ENCODE assay signal across 13 cellular contexts in the genomic region with DNA sequence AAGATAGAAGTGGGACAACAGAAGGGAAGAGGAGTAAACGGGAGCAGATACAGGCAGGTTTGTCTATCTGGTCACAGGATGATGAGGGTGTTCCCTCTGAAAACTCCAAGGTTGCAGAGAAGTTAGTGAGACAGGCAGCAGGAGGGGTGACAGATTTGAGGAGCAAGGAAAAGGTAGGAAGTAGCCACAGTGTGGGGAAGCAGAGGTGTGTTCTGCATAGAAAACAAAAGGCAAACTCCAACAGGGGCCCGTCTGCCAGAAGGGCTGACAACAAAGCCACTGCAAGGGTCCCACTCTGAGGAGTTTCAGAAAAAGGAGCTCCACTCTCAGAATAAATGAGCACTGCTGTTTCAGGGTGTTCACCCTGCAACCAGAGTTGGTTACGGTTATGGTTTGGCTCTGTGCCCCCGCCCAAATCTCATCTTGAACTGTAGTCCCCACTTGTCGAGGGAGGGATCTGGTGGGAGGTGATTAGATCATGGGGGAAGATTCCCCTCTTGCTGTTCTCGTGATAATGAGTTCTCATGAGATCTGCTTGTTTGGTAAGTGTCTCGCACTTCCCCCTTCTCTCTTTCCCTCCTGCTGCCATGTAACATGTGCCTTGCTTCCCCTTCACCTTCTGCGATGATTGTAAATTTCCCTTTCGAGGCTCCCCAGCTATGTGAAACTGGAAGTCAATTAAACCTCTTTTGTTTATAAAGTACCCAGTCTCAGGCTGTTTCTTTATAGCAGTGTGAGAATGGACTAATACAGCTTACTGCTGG. TPM values are rescaled to one million over a fixed set of nuclear protein-coding genes. Genes with fewer than 3 reads are reported as not detected.
A peak's percentile ranks its signal among the peaks of the same experiment; 100 is the strongest.
DNase-seq lines count a peak whose midpoint lies in the region; ATAC-seq, FAIRE-seq and TF ChIP-seq lines count a peak whose summit lies in the region.
"Had no signal": no experiment of that assay in that cellular context is flagged by ENCODE, and none has a peak within 500 bp of the region (broad histone marks: within the 10 kb centered on the region; RNA-seq: fewer than 3 reads in every experiment).

No MANE protein-coding gene starts in this region.

- H3K4me1 ChIP-seq in HepG2 (ENCODE audit: insufficient read depth, low read length) (peaks cover 87% of the 10 kb centered on the region), right lobe of liver (no peaks in the 10 kb centered on the region), endodermal cell (ENCODE audit: control insufficient read depth, insufficient read depth, low read length) (peaks cover 31% of the 10 kb centered on the region), uterus (no peaks in the 10 kb centered on the region)

- no peaks in the 10 kb centered on the region for H3K27me3 ChIP-seq in HepG2 (ENCODE audit: control insufficient read depth in 1 of 2, insufficient read depth in 2 of 2, low read length in 2 of 2)
- no peaks in the 10 kb centered on the region for H3K27me3 ChIP-seq in right lobe of liver
- no peaks in the 10 kb centered on the region for H3K27me3 ChIP-seq in endodermal cell (ENCODE audit: control insufficient read depth, insufficient read depth, low read length, poor library complexity, severe bottlenecking)
- no peaks in the 10 kb centered on the region for H3K27me3 ChIP-seq in uterus
- H3K27me3 ChIP-seq: hepatocyte had no signal

- DNase-seq in HepG2 (ENCODE audit: low spot score) (no peak), right lobe of liver (no peak), MV-4-11 (lab: John Stamatoyannopoulos, UW) (peak; percentile 74), endodermal cell (peak; percentile 65), uterus (no peak), midbrain (lab: John Stamatoyannopoulos, UW) (no peak), HFFc6 (no peak)
- DNase-seq: NCI-H1436; occipital lobe; stimulated activated CD8-positive, alpha-beta memory T cell treated with anti-CD3 and anti-CD28 coated beads, Interleukin-4, amount 100 ng/mL, for 48 hours had no signal

- no peaks in the 10 kb centered on the region for H3K36me3 Mint-ChIP-seq in endodermal cell (ENCODE audit: low read depth)
- peaks cover 6% of the 10 kb centered on the region; the same call in 1 of the 2 replicates for H3K36me3 Mint-ChIP-seq in HFFc6 (ENCODE audit: low read depth)

- ATAC-seq in HepG2 (no peak), right lobe of liver (no peak)
- no peak for ATAC-seq in activated CD4-positive, CD25-positive, alpha-beta regulatory T cell treated with anti-CD3 and anti-CD28 coated beads, Interleukin-2, amount 50 U/mL, for 24 hours

- no peak for TF ChIP-seq POLR2A in HepG2 (IDR thresholded peaks at IDR 0.05; ENCODE audit: insufficient read depth in 1 of 2, low read depth in 2 of 2, low read length in 2 of 2)
- TF ChIP-seq POLR2A in right lobe of liver (IDR thresholded peaks at IDR 0.05): no peak
- TF ChIP-seq POLR2A in uterus (IDR thresholded peaks at IDR 0.05): no peak

- H3K9me3 Mint-ChIP-seq in endodermal cell: no peaks in the 10 kb centered on the region
- no peaks in the 10 kb centered on the region for H3K9me3 Mint-ChIP-seq in HFFc6

- TF ChIP-seq RAD21 in HepG2 (CRISPR knock-in tag; IDR thresholded peaks at IDR 0.05): no peak

- FAIRE-seq in HepG2 (lab: Jason Lieb, UNC): no peak

- CTCF ChIA-PET in HepG2 (lab: Yijun Ruan, JAX; ENCODE audit: low intra/inter-chr PET ratio, low total read pairs): no interaction called here

- no TSS peak for BruUV-seq in HepG2 (replicated peaks; lab: Mats Ljungman, UMichigan)

- H3K27me3 Mint-ChIP-seq in endodermal cell (ENCODE audit: insufficient read depth) (no peaks in the 10 kb centered on the region), HFFc6 (ENCODE audit: insufficient read depth) (peaks cover 1% of the 10 kb centered on the region; the same call in 1 of the 2 replicates)

- in situ Hi-C loops in HepG2 (cut with HindIII; ENCODE audit: extremely low pct_ligation_motif_present, low pct_unique_long_range_greater_than_20kb): no loop called here

- peak overlapping the region; percentile 6 for H3K27ac Mint-ChIP-seq in endodermal cell
- H3K27ac Mint-ChIP-seq in HFFc6: no peak overlapping the region

- H3K9me3 ChIP-seq in HepG2 (ENCODE audit: low read length) (no peaks in the 10 kb centered on the region), right lobe of liver (no peaks in the 10 kb centered on the region), endodermal cell (ENCODE audit: control insufficient read depth, low read length) (no peaks in the 10 kb centered on the region), uterus (no peaks in the 10 kb centered on the region)

- peaks cover 23% of the 10 kb centered on the region for H3K79me2 ChIP-seq in HepG2 (ENCODE audit: insufficient read depth, low read length)

- TF ChIP-seq EP300 in HepG2 (IDR thresholded peaks at IDR 0.05; ENCODE audit: low read depth in 2 of 2, low read length in 2 of 2) (no peak), HepG2 (CRISPR knock-in tag; IDR thresholded peaks at IDR 0.05; ENCODE audit: borderline replicate concordance) (no peak)

- H4K20me1 ChIP-seq in HepG2 (ENCODE audit: insufficient read depth, low read length): no peaks in the 10 kb centered on the region

- H3K4me3 ChIP-seq in HepG2 (replicated peaks in 1 of 3; ENCODE audit: insufficient read depth in 1 of 3, low read depth in 2 of 3, low read length in 3 of 3) (no peak overlapping the region), right lobe of liver (no peak overlapping the region), endodermal cell (ENCODE audit: low read length) (no peak overlapping the region), uterus (no peak overlapping the region)
- H3K4me3 ChIP-seq: hepatocyte, lung had no signal

- WGBS in HepG2 (ENCODE audit: low lambda C conversion rate): 89% methylated on average over 7 of the region's 9 CpGs
- 28% methylated on average over 7 of the region's 9 CpGs for WGBS in right lobe of liver (ENCODE audit: insufficient coverage, low coverage, low lambda C conversion rate, missing lambda C conversion rate)
- WGBS in endodermal cell (ENCODE audit: insufficient coverage in 1 of 2, insufficient read length in 1 of 2), 2 experiments: 63 to 68% methylated on average over 7 to 9 of the region's 9 CpGs

- H3K36me3 ChIP-seq in HepG2 (replicated peaks in 1 of 2; ENCODE audit: control insufficient read depth in 1 of 2, insufficient read depth in 2 of 2, low read length in 2 of 2) (no peaks in the 10 kb centered on the region), right lobe of liver (no peaks in the 10 kb centered on the region), endodermal cell (ENCODE audit: control insufficient read depth, insufficient read depth, low read length) (no peaks in the 10 kb centered on the region), uterus (no peaks in the 10 kb centered on the region)

- no peak overlapping the region for H2AFZ ChIP-seq in HepG2 (ENCODE audit: low read length)
- H2AFZ ChIP-seq: hepatocyte had no signal

- intact Hi-C loops in HepG2 (cut with micrococcal nuclease; ENCODE audit: unreplicated experiment): no loop called here
- intact Hi-C loops in right lobe of liver (cut with DNase I): no loop called here
- intact Hi-C loops in uterus (cut with DNase I; ENCODE audit: low total_unique reads): no loop called here

- H3K4me1 Mint-ChIP-seq in endodermal cell: peaks cover 76% of the 10 kb centered on the region
- H3K4me1 Mint-ChIP-seq in HFFc6 (ENCODE audit: low read depth): peaks cover 32% of the 10 kb centered on the region

- no peak for TF ChIP-seq CTCF in HepG2 (CRISPR knock-in tag; IDR thresholded peaks at IDR 0.05)
- no peak for TF ChIP-seq CTCF in right lobe of liver (IDR thresholded peaks at IDR 0.05)
- no peak for TF ChIP-seq CTCF in endodermal cell (conservative IDR thresholded peaks at IDR 0.05)
- TF ChIP-seq CTCF in uterus (IDR thresholded peaks at IDR 0.05): no peak
- no peak for TF ChIP-seq CTCF in HFFc6 (IDR thresholded peaks at IDR 0.05)

- H3K9ac ChIP-seq in HepG2 (ENCODE audit: insufficient read depth, low read depth, low read length): no peak overlapping the region
- H3K9ac ChIP-seq in endodermal cell (ENCODE audit: extremely low read depth, low read length, poor library complexity, severe bottlenecking): no peak overlapping the region

- POLR2A ChIA-PET in HepG2 (lab: Yijun Ruan, JAX): no interaction called here

- H3K27ac ChIP-seq in HepG2 (ENCODE audit: extremely low read length, insufficient read depth, low read length): peak overlapping the region; percentile 5
- H3K27ac ChIP-seq in right lobe of liver: no peak overlapping the region
- no peak overlapping the region for H3K27ac ChIP-seq in endodermal cell (ENCODE audit: low read depth, low read length)
- H3K27ac ChIP-seq in uterus: peak overlapping the region; percentile 10 to 30
- H3K27ac ChIP-seq: hepatocyte had no signal

- H3K4me3 Mint-ChIP-seq in endodermal cell (no peak overlapping the region), HFFc6 (no peak overlapping the region)

- no peak overlapping the region for H3K4me2 ChIP-seq in HepG2 (ENCODE audit: low read depth, low read length)
- H3K4me2 ChIP-seq: hepatocyte had no signal

RNA-seq across cellular contexts. Expression of a gene that starts 32.1 kb away (rescaled TPM):
- total RNA-seq in HepG2 (2016; rRNA removed; fragmentation: Illumina TruSeq; extraction: Trizol): 4.2 and 6.3 TPM in 2 replicates
- 1.2 and 1.3 TPM in 2 replicates for total RNA-seq in HepG2 (2016; cell fraction: cytosol; rRNA removed; fragmentation: Illumina TruSeq; extraction: Trizol; ENCODE audit: low read depth)
- 5.1 and 5.7 TPM in 2 replicates for total RNA-seq in HepG2 (2016; cell fraction: insoluble cytoplasmic fraction; rRNA removed; fragmentation: Illumina TruSeq; extraction: Trizol)
- 3.9 and 4.0 TPM in 2 replicates for total RNA-seq in HepG2 (2016; cell fraction: membrane; rRNA removed; fragmentation: Illumina TruSeq; extraction: Trizol)
- 5.0 and 5.1 TPM in 2 replicates for total RNA-seq in HepG2 (2016; cell fraction: nucleus; rRNA removed; fragmentation: Illumina TruSeq; extraction: Trizol)
- polyA plus RNA-seq in HepG2 (2011; rRNA removed): 6.0 and 7.7 TPM in 2 replicates
- polyA plus RNA-seq in HepG2 (2011; cell fraction: cytosol; rRNA removed): 3.7 and 4.0 TPM in 2 replicates
- polyA plus RNA-seq in HepG2 (2011; cell fraction: nucleus; rRNA removed): 8.9 and 13.5 TPM in 2 replicates
- 4.5 and 5.4 TPM in 2 replicates for polyA plus RNA-seq in HepG2 (2012)
- polyA plus RNA-seq in HepG2 (2016; cell fraction: cytosol; fragmentation: Illumina TruSeq; extraction: Trizol; ENCODE audit: low read depth): 0.35 and 0.44 TPM in 2 replicates
- polyA plus RNA-seq in HepG2 (2016; cell fraction: insoluble cytoplasmic fraction; fragmentation: Illumina TruSeq; extraction: Trizol; ENCODE audit: low read depth): 5.0 and 5.5 TPM in 2 replicates
- polyA plus RNA-seq in HepG2 (2016; cell fraction: membrane; fragmentation: Illumina TruSeq; extraction: Trizol; ENCODE audit: low read depth): 1.8 and 2.1 TPM in 2 replicates
- polyA plus RNA-seq in HepG2 (2016; cell fraction: nucleus; fragmentation: Illumina TruSeq; extraction: Trizol; ENCODE audit: insufficient read depth, low read depth): 6.4 and 7.3 TPM in 2 replicates
- 14.6 TPM in 1 of 2 replicates, not detected in the other for polyA minus RNA-seq in HepG2 (2011; rRNA and poly(A)+ RNA removed; ENCODE audit: low replicate concordance)
- polyA minus RNA-seq in HepG2 (2011; cell fraction: cytosol; rRNA and poly(A)+ RNA removed): 8.3 and 8.5 TPM in 2 replicates
- polyA minus RNA-seq in HepG2 (2011; cell fraction: nucleus; rRNA and poly(A)+ RNA removed): 9.7 and 10.6 TPM in 2 replicates
- total RNA-seq in right lobe of liver: 1 to 10 TPM in 4 of 6 experiments, under 1 TPM in 2; 0.80 to 1.5 (median 1.3) TPM
- total RNA-seq in endodermal cell: 10 to 100 TPM in 1 of 2 donors, 1 to 10 TPM in 1; 9.0 to 13.3 TPM
- 7.4 TPM for polyA plus RNA-seq in endodermal cell (2013, experiment 1 of 2)
- polyA plus RNA-seq in endodermal cell (2013, experiment 2 of 2): 8.0 TPM
- 10 to 100 TPM in 3 of 4 donors, 1 to 10 TPM in 1; 3.6 to 31.0 (median 23.9) TPM for total RNA-seq in uterus
- 10 to 100 TPM; 10.7 to 22.5 (median 17.9) TPM for total RNA-seq in HFFc6 (2021; fragmentation: NEBNext Ultra II Directional; extraction: Animal tissue kit (Norgen Biotek cat#: 25700))

Comparison
In these comparisons a context has a peak if more than half of its experiments do, and no peak if none do; other contexts are left out.
1. H3K27ac ChIP-seq: peak in HepG2 (single experiment) and uterus (2 of 2); none in right lobe of liver (0 of 3) and endodermal cell (single experiment).
2. DNase-seq: peak in MV-4-11 (single experiment) and endodermal cell (single experiment); none in HepG2 (single experiment), right lobe of liver (0 of 3), uterus (0 of 2), midbrain (single experiment) and HFFc6 (single experiment).